ENCODE assay signal across 8 cellular contexts in genomic region chr9:128818839-128819715, GRCh38. TPM values are rescaled to one million over a fixed set of nuclear protein-coding genes. Genes with fewer than 3 reads are reported as not detected.
A peak's percentile ranks its signal among the peaks of the same experiment; 100 is the strongest.
DNase-seq lines count a peak whose midpoint lies in the region; ATAC-seq, FAIRE-seq and TF ChIP-seq lines count a peak whose summit lies in the region.

No MANE protein-coding gene starts in this region.

- peak; percentile 17 to 58 for ATAC-seq in A549
- peak; percentile 20 for ATAC-seq in GM18858 (IDR thresholded peaks at IDR 0.05; ENCODE audit: unreplicated experiment)
- peak; percentile 15 for ATAC-seq in HG03095 (IDR thresholded peaks at IDR 0.05; ENCODE audit: unreplicated experiment)
- ATAC-seq in heart left ventricle: peak in 1 of 4 donors; percentile 16
- peak; percentile 9 to 33 (median 14) for ATAC-seq in pancreas

- peaks cover 9% of the 10 kb centered on the region for H3K36me3 Mint-ChIP-seq in activated naive CD4-positive, alpha-beta T cell treated with anti-CD3 and anti-CD28 coated beads, Interleukin-2, amount 10 ng/mL, durations not matched to agents 7 days and 5 days

- intact Hi-C loops in heart left ventricle (cut with DNase I) (loop anchor here in 1 of 10 donors (5.0 kb wide), 1 partner anchor 63 kb away; the partner anchor contains the start of genes KYAT1 and LRRC8A), pancreas (cut with DNase I) (no loop called here)

- TF ChIP-seq RAD21 in A549 (conservative IDR thresholded peaks at IDR 0.05 in 1 of 2, IDR thresholded peaks at IDR 0.05 in 1 of 2): no peak

- H3K9me2 ChIP-seq in OCI-LY1 (ENCODE audit: low read depth, low read length): no peaks in the 10 kb centered on the region

- H3K27me3 ChIP-seq in OCI-LY1 (ENCODE audit: insufficient read depth, low read length) (no peaks in the 10 kb centered on the region), heart left ventricle (no peaks in the 10 kb centered on the region), pancreas (no peaks in the 10 kb centered on the region)

- no peaks in the 10 kb centered on the region for H4K20me1 ChIP-seq in OCI-LY1 (ENCODE audit: insufficient read depth, low read length)

- peaks cover 11% of the 10 kb centered on the region for H3K4me1 ChIP-seq in A549
- H3K4me1 ChIP-seq in OCI-LY1 (ENCODE audit: insufficient read depth, low read length, severe bottlenecking): peaks cover 11% of the 10 kb centered on the region
- H3K4me1 ChIP-seq in heart left ventricle: peaks cover 0 to 20% (median 15%) of the 10 kb centered on the region in 12 donors
- peaks cover 0 to 8% (median 0%) of the 10 kb centered on the region in 3 donors for H3K4me1 ChIP-seq in pancreas

- no peak for TF ChIP-seq POLR2A in A549 (IDR thresholded peaks at IDR 0.05; ENCODE audit: low read length)
- no peak for TF ChIP-seq POLR2A in heart left ventricle (IDR thresholded peaks at IDR 0.05)

- WGBS in A549 (ENCODE audit: missing lambda C conversion rate): 46% methylated on average over 21 of the region's 90 CpGs
- 5 to 38% (median 6%) methylated on average over 12 to 90 of the region's 90 CpGs for WGBS in heart left ventricle, 4 donors
- 9 to 11% methylated on average over 80 to 90 of the region's 90 CpGs for WGBS in pancreas, 2 donors

- peaks cover 33% of the 10 kb centered on the region for H3K36me3 ChIP-seq in OCI-LY1 (ENCODE audit: insufficient read depth, low read length)
- H3K36me3 ChIP-seq in heart left ventricle: peaks cover 0 to 34% (median 26%) of the 10 kb centered on the region in 9 donors
- peaks cover 0 to 8% (median 0%) of the 10 kb centered on the region in 3 donors for H3K36me3 ChIP-seq in pancreas

- H3K79me2 ChIP-seq in OCI-LY1 (ENCODE audit: insufficient read depth, low read length): no peaks in the 10 kb centered on the region

- POLR2A ChIA-PET in A549 (lab: Yijun Ruan, JAX): interaction anchor here (0.8 to 2.6 kb wide), 5 partner anchors 11 to 807 kb away, joined by 3 to 24 read pairs (median 4); partner anchors contain the start of genes NTMT1, SPOUT1 and ZDHHC12

- TF ChIP-seq EP300 in A549 (IDR thresholded peaks at IDR 0.05): no peak

- H3K4me3 ChIP-seq in A549: peak overlapping the region; percentile 76
- peak overlapping the region; percentile 71 for H3K4me3 ChIP-seq in OCI-LY1 (ENCODE audit: low read depth, low read length, poor library complexity, severe bottlenecking)
- peak overlapping the region; percentile 53 to 82 (median 74) for H3K4me3 ChIP-seq in heart left ventricle
- peak overlapping the region; percentile 47 to 72 (median 60) for H3K4me3 ChIP-seq in pancreas

- 0 out of 2 replicates have a peak, but pooled peaks cover 5% of the 10 kb centered on the region for H3F3A ChIP-seq in OCI-LY1 (ENCODE audit: insufficient read depth, low read length)

- CTCF ChIA-PET in A549 (lab: Yijun Ruan, JAX): interaction anchor here (0.5 to 5.0 kb wide), 34 partner anchors 8 to 215 kb away, joined by 3 to 51 read pairs (median 4); partner anchors contain the start of genes PKN3, SPOUT1 and ZER1
- CTCF ChIA-PET in activated naive CD4-positive, alpha-beta T cell treated with anti-CD3 and anti-CD28 coated beads, Interleukin-2, amount 10 ng/mL, durations not matched to agents 7 days and 5 days (lab: Charles Lee): interaction anchor here (1.0 to 2.4 kb wide), 12 partner anchors 9 to 524 kb away, joined by 3 to 22 read pairs (median 4); partner anchors contain the start of gene SPOUT1

- peak overlapping the region; percentile 100 for H3K4me2 ChIP-seq in A549
- peak overlapping the region; percentile 96 for H3K4me2 ChIP-seq in OCI-LY1 (ENCODE audit: low read length)

- peaks cover 1% of the 10 kb centered on the region for H3K9me3 Mint-ChIP-seq in activated naive CD4-positive, alpha-beta T cell treated with anti-CD3 and anti-CD28 coated beads, Interleukin-2, amount 10 ng/mL, durations not matched to agents 7 days and 5 days

- H3K27me3 Mint-ChIP-seq in activated naive CD4-positive, alpha-beta T cell treated with anti-CD3 and anti-CD28 coated beads, Interleukin-2, amount 10 ng/mL, durations not matched to agents 7 days and 5 days: peaks cover 7% of the 10 kb centered on the region

- peaks cover 29% of the 10 kb centered on the region for H3K4me1 Mint-ChIP-seq in activated naive CD4-positive, alpha-beta T cell treated with anti-CD3 and anti-CD28 coated beads, Interleukin-2, amount 10 ng/mL, durations not matched to agents 7 days and 5 days

- peak overlapping the region; percentile 69 for H3K9ac ChIP-seq in OCI-LY1 (ENCODE audit: low read length)

- H2AFZ ChIP-seq in OCI-LY1 (ENCODE audit: low read length): no peak overlapping the region

- H3K4me3 Mint-ChIP-seq in activated naive CD4-positive, alpha-beta T cell treated with anti-CD3 and anti-CD28 coated beads, Interleukin-2, amount 10 ng/mL, durations not matched to agents 7 days and 5 days: peak overlapping the region; percentile 80

- DNase-seq in A549 (ENCODE audit: low read depth in 1 of 2, low spot score in 1 of 2) (peak in 1 of 2 experiments; percentile 35), heart left ventricle (peak; percentile 34 to 73 (median 52)), pancreas (peak in 5 of 6 donors; percentile 38 to 73 (median 56)), NCI-H128 (lab: John Stamatoyannopoulos, UW; ENCODE audit: unreplicated experiment) (no peak)
- peak; percentile 62 for DNase-seq in activated naive CD4-positive, alpha-beta T cell treated with anti-CD3 and anti-CD28 coated beads, Interleukin-2, amount 10 ng/mL, durations not matched to agents 7 days and 5 days

- TF ChIP-seq CTCF in A549 (IDR thresholded peaks at IDR 0.05) (no peak), OCI-LY1 (IDR thresholded peaks at IDR 0.05; ENCODE audit: low read length) (no peak), heart left ventricle (IDR thresholded peaks at IDR 0.05) (no peak), pancreas (IDR thresholded peaks at IDR 0.05) (no peak)

- peak overlapping the region; percentile 86 for H3K27ac Mint-ChIP-seq in activated naive CD4-positive, alpha-beta T cell treated with anti-CD3 and anti-CD28 coated beads, Interleukin-2, amount 10 ng/mL, durations not matched to agents 7 days and 5 days

- H3K9me3 ChIP-seq in A549: no peaks in the 10 kb centered on the region
- H3K9me3 ChIP-seq in OCI-LY1 (ENCODE audit: low read length): no peaks in the 10 kb centered on the region
- no peaks in the 10 kb centered on the region for H3K9me3 ChIP-seq in heart left ventricle
- H3K9me3 ChIP-seq in pancreas: no peaks in the 10 kb centered on the region

- H3K27ac ChIP-seq in A549 (peak overlapping the region; percentile 90 to 93), OCI-LY1 (ENCODE audit: low read depth, low read length, poor library complexity, severe bottlenecking) (peak overlapping the region; percentile 55), heart left ventricle (peak overlapping the region; percentile 74 to 95 (median 91)), pancreas (peak overlapping the region; percentile 56 to 77 (median 66))

- FAIRE-seq in A549 (lab: Jason Lieb, UNC) (no peak), pancreas (lab: Jason Lieb, UNC) (no peak)

TF ChIP-seq in A549, 52 proteins besides CTCF, POLR2A, EP300 and RAD21 (continues in another document):
- no peak for TF ChIP-seq ZC3H11A (IDR thresholded peaks at IDR 0.05)

RNA-seq across cellular contexts. Expression of gene ENDOG, which starts 0.8 kb away (rescaled TPM):
- 12.6 and 12.8 TPM in 2 replicates for polyA plus RNA-seq in A549 (2011; rRNA removed)
- polyA plus RNA-seq in A549 (2012; cell fraction: cytosol; rRNA removed): 51.3 and 62.3 TPM in 2 replicates
- 36.4 and 61.3 TPM in 2 replicates for polyA plus RNA-seq in A549 (2012; cell fraction: nucleus; rRNA removed)
- polyA plus RNA-seq in A549 (2017; fragmentation: RNase III; extraction: RNeasy Plus Mini Kit Qiagen cat#74134 plus additional on column Dnase treatment): 17.1 to 18.6 TPM (median 17.3 TPM) in 3 replicates
- polyA minus RNA-seq in A549 (2011; rRNA and poly(A)+ RNA removed): 15.2 and 15.4 TPM in 2 replicates
- 10 to 100 TPM; 34.8 to 99.9 (median 57.6) TPM for total RNA-seq in heart left ventricle
- polyA plus RNA-seq in heart left ventricle: 100 to 1,000 TPM in 1 of 2 donors, 10 to 100 TPM in 1; 38.4 to 105 TPM
- 10 to 100 TPM; 12.2 to 23.0 (median 14.3) TPM for total RNA-seq in pancreas
- polyA plus RNA-seq in pancreas: 10 to 100 TPM; 14.0 to 16.0 TPM

RNA-seq across cellular contexts. Expression of gene SPOUT1, which starts 10.5 kb away (rescaled TPM):
- 24.3 and 25.8 TPM in 2 replicates for polyA plus RNA-seq in A549 (2011; rRNA removed)
- polyA plus RNA-seq in A549 (2012; cell fraction: cytosol; rRNA removed): 48.7 and 53.3 TPM in 2 replicates
- polyA plus RNA-seq in A549 (2012; cell fraction: nucleus; rRNA removed): 139 and 144 TPM in 2 replicates
- polyA plus RNA-seq in A549 (2017; fragmentation: RNase III; extraction: RNeasy Plus Mini Kit Qiagen cat#74134 plus additional on column Dnase treatment): 19.1 to 28.5 TPM (median 26.9 TPM) in 3 replicates
- 30.7 and 52.8 TPM in 2 replicates for polyA minus RNA-seq in A549 (2011; rRNA and poly(A)+ RNA removed)
- total RNA-seq in heart left ventricle: 10 to 100 TPM in 7 of 9 donors, 1 to 10 TPM in 2; 6.1 to 24.7 (median 15.1) TPM
- 10 to 100 TPM; 14.2 to 20.2 TPM for polyA plus RNA-seq in heart left ventricle
- total RNA-seq in pancreas: 10 to 100 TPM; 14.8 to 28.0 (median 20.6) TPM
- polyA plus RNA-seq in pancreas: 10 to 100 TPM; 28.8 to 32.8 TPM

RNA-seq across cellular contexts. Expression of gene TBC1D13, which starts 32.0 kb away (rescaled TPM):
- polyA plus RNA-seq in A549 (2011; rRNA removed): 17.6 and 20.6 TPM in 2 replicates
- polyA plus RNA-seq in A549 (2012; cell fraction: cytosol; rRNA removed): 18.6 and 23.3 TPM in 2 replicates
- polyA plus RNA-seq in A549 (2012; cell fraction: nucleus; rRNA removed): 28.8 and 30.5 TPM in 2 replicates
- 12.4 to 14.0 TPM (median 13.9 TPM) in 3 replicates for polyA plus RNA-seq in A549 (2017; fragmentation: RNase III; extraction: RNeasy Plus Mini Kit Qiagen cat#74134 plus additional on column Dnase treatment)
- 16.5 and 22.4 TPM in 2 replicates for polyA minus RNA-seq in A549 (2011; rRNA and poly(A)+ RNA removed)
- total RNA-seq in heart left ventricle: 10 to 100 TPM; 12.1 to 27.3 (median 18.4) TPM
- 10 to 100 TPM in 1 of 2 donors, 1 to 10 TPM in 1; 9.6 to 20.9 TPM for polyA plus RNA-seq in heart left ventricle
- total RNA-seq in pancreas: 10 to 100 TPM; 10.9 to 18.5 (median 12.7) TPM
- polyA plus RNA-seq in pancreas: 10 to 100 TPM; 15.7 to 17.2 TPM

RNA-seq across cellular contexts. Expression of gene ZER1, which starts 47.4 kb away (rescaled TPM):
- polyA plus RNA-seq in A549 (2011; rRNA removed) (13.4 and 16.2 TPM in 2 replicates), A549 (2017; fragmentation: RNase III; extraction: RNeasy Plus Mini Kit Qiagen cat#74134 plus additional on column Dnase treatment) (8.1 to 10.8 TPM (median 9.1 TPM) in 3 replicates), heart left ventricle (10 to 100 TPM; 32.4 to 40.7 TPM), pancreas (10 to 100 TPM; 16.9 to 22.6 TPM)
- polyA plus RNA-seq in A549 (2012; cell fraction: cytosol; rRNA removed): 18.2 and 22.4 TPM in 2 replicates
- 30.8 and 33.2 TPM in 2 replicates for polyA plus RNA-seq in A549 (2012; cell fraction: nucleus; rRNA removed)
- polyA minus RNA-seq in A549 (2011; rRNA and poly(A)+ RNA removed): 29.1 and 43.1 TPM in 2 replicates
- total RNA-seq in heart left ventricle (100 to 1,000 TPM in 1 of 9 donors, 10 to 100 TPM in 8; 53.4 to 163 (median 62.3) TPM), pancreas (10 to 100 TPM; 15.8 to 23.4 (median 17.9) TPM)
